ENCODE assay signal across 1 cellular context in the genomic region with DNA sequence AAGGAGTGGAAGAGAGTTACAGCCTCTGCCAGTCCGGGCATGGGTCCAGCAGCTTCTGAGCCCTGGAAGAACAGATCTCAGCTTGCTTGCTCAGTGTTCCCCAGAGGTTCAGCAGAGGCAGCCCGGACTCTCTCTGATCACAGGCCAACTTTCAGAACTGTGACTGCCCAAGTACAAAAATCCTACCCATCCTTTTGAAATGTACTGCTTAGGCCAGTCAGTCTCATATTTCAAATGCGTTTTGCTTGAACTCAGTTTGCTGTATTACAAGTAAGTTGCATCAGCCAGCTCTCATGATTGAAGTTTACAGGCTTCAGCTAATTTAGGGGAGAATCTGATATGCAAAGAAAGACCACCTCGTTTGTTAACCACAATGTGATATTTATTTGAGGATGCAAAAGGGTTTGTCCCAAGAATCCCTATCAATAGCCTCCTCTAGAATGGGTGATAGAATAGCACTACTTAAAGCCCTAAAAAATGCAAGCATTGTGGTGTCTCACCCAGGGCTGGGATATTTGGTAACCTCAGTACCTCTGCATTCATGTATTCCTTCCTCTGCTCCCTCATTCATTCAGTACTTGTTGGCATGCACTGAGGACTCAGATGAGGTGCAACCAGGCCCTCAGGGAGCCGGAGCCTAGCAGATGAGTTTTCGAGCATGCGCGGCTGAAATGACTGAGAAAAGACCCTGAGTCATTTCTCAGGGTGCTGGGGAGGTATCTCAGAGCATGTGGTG.
A peak's percentile ranks its signal among the peaks of the same experiment; 100 is the strongest.
TF ChIP-seq lines count a peak whose summit lies in the region.

No MANE protein-coding gene starts in this region.

TF ChIP-seq in GM12878, 131 proteins besides CTCF, POLR2A, EP300 and RAD21:
- TF ChIP-seq ZNF24 (IDR thresholded peaks at IDR 0.05) = 0 out of 2 replicates have a peak, but pooled peaks have one; percentile 17
- TF ChIP-seq, protein P1, sequence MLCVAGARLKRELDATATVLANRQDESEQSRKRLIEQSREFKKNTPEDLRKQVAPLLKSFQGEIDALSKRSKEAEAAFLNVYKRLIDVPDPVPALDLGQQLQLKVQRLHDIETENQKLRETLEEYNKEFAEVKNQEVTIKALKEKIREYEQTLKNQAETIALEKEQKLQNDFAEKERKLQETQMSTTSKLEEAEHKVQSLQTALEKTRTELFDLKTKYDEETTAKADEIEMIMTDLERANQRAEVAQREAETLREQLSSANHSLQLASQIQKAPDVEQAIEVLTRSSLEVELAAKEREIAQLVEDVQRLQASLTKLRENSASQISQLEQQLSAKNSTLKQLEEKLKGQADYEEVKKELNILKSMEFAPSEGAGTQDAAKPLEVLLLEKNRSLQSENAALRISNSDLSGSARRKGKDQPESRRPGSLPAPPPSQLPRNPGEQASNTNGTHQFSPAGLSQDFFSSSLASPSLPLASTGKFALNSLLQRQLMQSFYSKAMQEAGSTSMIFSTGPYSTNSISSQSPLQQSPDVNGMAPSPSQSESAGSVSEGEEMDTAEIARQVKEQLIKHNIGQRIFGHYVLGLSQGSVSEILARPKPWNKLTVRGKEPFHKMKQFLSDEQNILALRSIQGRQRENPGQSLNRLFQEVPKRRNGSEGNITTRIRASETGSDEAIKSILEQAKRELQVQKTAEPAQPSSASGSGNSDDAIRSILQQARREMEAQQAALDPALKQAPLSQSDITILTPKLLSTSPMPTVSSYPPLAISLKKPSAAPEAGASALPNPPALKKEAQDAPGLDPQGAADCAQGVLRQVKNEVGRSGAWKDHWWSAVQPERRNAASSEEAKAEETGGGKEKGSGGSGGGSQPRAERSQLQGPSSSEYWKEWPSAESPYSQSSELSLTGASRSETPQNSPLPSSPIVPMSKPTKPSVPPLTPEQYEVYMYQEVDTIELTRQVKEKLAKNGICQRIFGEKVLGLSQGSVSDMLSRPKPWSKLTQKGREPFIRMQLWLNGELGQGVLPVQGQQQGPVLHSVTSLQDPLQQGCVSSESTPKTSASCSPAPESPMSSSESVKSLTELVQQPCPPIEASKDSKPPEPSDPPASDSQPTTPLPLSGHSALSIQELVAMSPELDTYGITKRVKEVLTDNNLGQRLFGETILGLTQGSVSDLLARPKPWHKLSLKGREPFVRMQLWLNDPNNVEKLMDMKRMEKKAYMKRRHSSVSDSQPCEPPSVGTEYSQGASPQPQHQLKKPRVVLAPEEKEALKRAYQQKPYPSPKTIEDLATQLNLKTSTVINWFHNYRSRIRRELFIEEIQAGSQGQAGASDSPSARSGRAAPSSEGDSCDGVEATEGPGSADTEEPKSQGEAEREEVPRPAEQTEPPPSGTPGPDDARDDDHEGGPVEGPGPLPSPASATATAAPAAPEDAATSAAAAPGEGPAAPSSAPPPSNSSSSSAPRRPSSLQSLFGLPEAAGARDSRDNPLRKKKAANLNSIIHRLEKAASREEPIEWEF (IDR thresholded peaks at IDR 0.05; ENCODE audit: insufficient replicate concordance, low read depth, low read length) = no peak
- peak; percentile 22; the same call in 1 of the 2 replicates for TF ChIP-seq RUNX3 (IDR thresholded peaks at IDR 0.05; ENCODE audit: low read length)
